Comparison of ENCODE assay signal across 24 cellular contexts in genomic region chr9:89093201-89093600, GRCh38.
DNase-seq lines count a peak whose midpoint lies in the region; TF ChIP-seq lines count a peak whose summit lies in the region.
"Had no signal": no experiment of that assay in that cellular context is flagged by ENCODE, and none has a peak within 500 bp of the region (broad histone marks: within the 10 kb centered on the region; RNA-seq: fewer than 3 reads in every experiment).

No MANE protein-coding gene starts in this region.

- no peak for TF ChIP-seq POLR2A in prostate gland (IDR thresholded peaks at IDR 0.05)

- no peaks in the 10 kb centered on the region for H3K27me3 ChIP-seq in prostate gland (replicated peaks; ENCODE audit: insufficient read depth)
- H3K27me3 ChIP-seq: BE2C, BLaER1 had no signal

- no peaks in the 10 kb centered on the region for H3K4me1 ChIP-seq in prostate gland (replicated peaks)
- H3K4me1 ChIP-seq: A549, BE2C had no signal

- H3K9me3 ChIP-seq in prostate gland, result no peaks in the 10 kb centered on the region
- H3K9me3 ChIP-seq: A549, BE2C, BLaER1 had no signal

- TF ChIP-seq CTCF in fibroblast of the aortic adventitia (IDR thresholded peaks at IDR 0.05; ENCODE audit: insufficient read depth, low read length), result no peak
- TF ChIP-seq CTCF in prostate gland (IDR thresholded peaks at IDR 0.05), result no peak

- H3K36me3 ChIP-seq in prostate gland, result no peaks in the 10 kb centered on the region
- H3K36me3 ChIP-seq: BLaER1 had no signal

- intact Hi-C loops in prostate gland (cut with DNase I), result no loop called here

- no peak overlapping the region for H3K27ac ChIP-seq in prostate gland
- H3K27ac ChIP-seq: 22Rv1, A549, BLaER1 had no signal

- DNase-seq in amniotic epithelial cell (ENCODE audit: low read depth) (peak; percentile 23), fibroblast of gingiva (ENCODE audit: low read depth) (peak; percentile 39), fibroblast of the aortic adventitia (ENCODE audit: low read depth) (peak; percentile 77), NCI-H526 treated with DMSO at 0.1 percent for 48 hours (lab: John Stamatoyannopoulos, UW) (no peak), prostate gland (ENCODE audit: low spot score) (no peak)
- DNase-seq in stimulated activated naive CD4-positive, alpha-beta T cell (lab: John Stamatoyannopoulos, UW), result no peak
- DNase-seq: AML-193; BE2C; C1 segment of cervical spinal cord; CD4-positive, alpha-beta memory T cell; CD4-positive, CD25-positive, alpha-beta regulatory T cell; CD8-positive, alpha-beta memory T cell; COR-L47; DMS 273 treated with DMSO at 0.1 percent for 48 hours; DMS153; DMS53; DMS79; DND-41; EL; GDM1 had no signal

- H3K4me3 ChIP-seq in fibroblast of the aortic adventitia (ENCODE audit: low read depth, low read length) (no peak overlapping the region), prostate gland (no peak overlapping the region)
- H3K4me3 ChIP-seq: A549, BLaER1, GM12878 had no signal

Comparison
In these comparisons a context has a peak if more than half of its experiments do, and no peak if none do; other contexts are left out.
1. DNase-seq: peak in amniotic epithelial cell (single experiment), fibroblast of gingiva (single experiment) and fibroblast of the aortic adventitia (single experiment); none in stimulated activated naive CD4-positive, alpha-beta T cell (0 of 6), NCI-H526 treated with DMSO at 0.1 percent for 48 hours (single experiment) and prostate gland (single experiment).